In the genomic region with DNA sequence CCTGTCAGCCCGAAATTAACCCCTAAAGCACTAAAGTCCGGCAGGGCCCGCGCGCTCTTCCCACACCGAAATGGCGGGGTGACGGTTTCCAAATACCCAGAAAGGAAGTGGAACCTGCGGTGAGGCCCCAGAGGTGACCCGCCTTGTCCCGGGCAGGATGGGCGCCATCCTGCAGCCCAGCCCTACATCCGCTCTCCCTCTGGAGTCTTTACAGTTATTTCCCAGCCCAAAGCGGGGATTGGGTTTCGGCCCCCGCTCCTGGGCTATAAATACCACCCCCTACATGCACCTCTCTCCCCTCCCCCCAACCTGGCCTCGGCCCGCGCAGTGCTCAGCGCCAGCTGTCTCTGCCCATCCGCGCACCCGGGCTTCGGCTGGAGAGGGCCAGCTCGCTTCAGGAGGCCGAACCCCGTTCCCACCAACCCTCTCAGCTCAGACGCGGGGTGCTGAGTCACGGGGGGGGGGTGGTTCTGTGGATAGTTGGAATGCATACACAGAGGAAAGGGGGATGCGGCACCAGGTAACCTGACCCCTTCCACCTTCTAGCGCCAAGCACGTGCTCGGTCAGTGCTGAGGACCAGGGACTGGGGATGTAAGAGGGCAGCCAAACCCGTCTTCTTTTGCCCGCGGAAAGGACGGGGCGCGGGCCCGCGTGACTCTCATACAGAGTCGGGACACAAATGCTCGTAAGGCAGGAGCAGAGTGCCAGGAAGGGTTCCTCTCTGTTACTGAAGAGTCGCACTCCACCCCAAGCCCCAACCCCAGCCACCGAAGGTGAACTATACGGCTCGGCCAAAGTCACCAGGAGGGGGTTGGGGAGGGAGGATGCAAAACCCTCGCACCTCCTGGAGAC, we compare ENCODE assay signal across 8 cellular contexts. TPM values are rescaled to one million over a fixed set of nuclear protein-coding genes. Genes with fewer than 3 reads are reported as not detected.
DNase-seq lines count a peak whose midpoint lies in the region; ATAC-seq and TF ChIP-seq lines count a peak whose summit lies in the region.

A gene (plus strand): TSS at position 344 of the 853 bp plus-strand sequence. CDS start 165 bp downstream, at position 509.

- H3K4me3 ChIP-seq in BLaER1 treated with 17β-estradiol and CSF1 and Interleukin-3, amounts not matched to agents 10 nM and 100 nM: peak within 1 kb of the TSS; percentile 59 to 78 (median 66)

- no peak for TF ChIP-seq CTCF in chondrocyte (IDR thresholded peaks at IDR 0.05)

- ATAC-seq in GM19324 (IDR thresholded peaks at IDR 0.05; ENCODE audit: low FRiP score, unreplicated experiment): peak; percentile 9
- peak; percentile 7 for ATAC-seq in left lobe of liver

- H3K4me3 Mint-ChIP-seq in IgD-negative memory B cell: peak within 1 kb of the TSS; percentile 84 to 97 (median 95)
- peak within 1 kb of the TSS; percentile 72 for H3K4me3 Mint-ChIP-seq in chondrocyte (ENCODE audit: unreplicated experiment)

- peak within 1 kb of the TSS; percentile 91 to 100 (median 99) for H3K4me2 ChIP-seq in BLaER1 treated with 17β-estradiol and CSF1 and Interleukin-3, amounts not matched to agents 10 nM and 100 nM

- peaks cover 0 to 20% (median 14%) of the 10 kb centered on the region in 11 experiments; a peak in 10 of 22 replicates for H3K27me3 ChIP-seq in BLaER1 treated with 17β-estradiol and CSF1 and Interleukin-3, amounts not matched to agents 10 nM and 100 nM

- H4K20me1 ChIP-seq in BLaER1 treated with 17β-estradiol and CSF1 and Interleukin-3, amounts not matched to agents 10 nM and 100 nM: peaks cover 0 to 33% (median 0%) of the 10 kb centered on the region in 11 experiments; a peak in 3 of 22 replicates

- peaks cover 0 to 21% (median 9%) of the 10 kb centered on the region in 11 experiments; a peak in 9 of 22 replicates for H3K36me3 ChIP-seq in BLaER1 treated with 17β-estradiol and CSF1 and Interleukin-3, amounts not matched to agents 10 nM and 100 nM

- H3K9me3 Mint-ChIP-seq in IgD-negative memory B cell: no peaks in the 10 kb centered on the region
- H3K9me3 Mint-ChIP-seq in chondrocyte (ENCODE audit: low read depth): no peaks in the 10 kb centered on the region

- peaks cover 63 to 78% (median 75%) of the 10 kb centered on the region in 10 experiments for H3K4me1 ChIP-seq in BLaER1 treated with 17β-estradiol and CSF1 and Interleukin-3, amounts not matched to agents 10 nM and 100 nM

- H3K36me3 Mint-ChIP-seq in IgD-negative memory B cell (peaks cover 6% of the 10 kb centered on the region), chondrocyte (ENCODE audit: low read depth) (no peaks in the 10 kb centered on the region)

- H3K27me3 Mint-ChIP-seq in IgD-negative memory B cell (no peaks in the 10 kb centered on the region), chondrocyte (ENCODE audit: low read depth) (peaks cover 9% of the 10 kb centered on the region)

- H3K4me1 Mint-ChIP-seq in IgD-negative memory B cell (peaks cover 33 to 50% (median 43%) of the 10 kb centered on the region in 3 donors), chondrocyte (ENCODE audit: low read depth) (peaks cover 60% of the 10 kb centered on the region)

- peak within 1 kb of the TSS; percentile 88 to 99 (median 88) for H3K27ac Mint-ChIP-seq in IgD-negative memory B cell
- peak within 1 kb of the TSS; percentile 86 for H3K27ac Mint-ChIP-seq in chondrocyte (ENCODE audit: unreplicated experiment)

- peak within 1 kb of the TSS; percentile 66 to 81 (median 78) for H3K9ac ChIP-seq in BLaER1 treated with 17β-estradiol and CSF1 and Interleukin-3, amounts not matched to agents 10 nM and 100 nM

- DNase-seq in UCSD-AML1 (lab: John Stamatoyannopoulos, UW; ENCODE audit: unreplicated experiment) (peak; percentile 69), chondrocyte (ENCODE audit: low spot score) (no peak), left lobe of liver (ENCODE audit: low spot score) (no peak), mesenteric fat pad (ENCODE audit: low spot score) (no peak)
- peak; percentile 50 for DNase-seq in stimulated activated CD4-positive, alpha-beta T cell treated with anti-CD3 and anti-CD28 coated beads, Interleukin-4, amount 100 ng/mL, for 24 hours

- no peaks in the 10 kb centered on the region for H3K9me3 ChIP-seq in BLaER1 treated with 17β-estradiol and CSF1 and Interleukin-3, amounts not matched to agents 10 nM and 100 nM (replicated peaks in 1 of 11)

- peak within 1 kb of the TSS; percentile 18 to 88 (median 77); a peak in 21 of 22 replicates for H3K27ac ChIP-seq in BLaER1 treated with 17β-estradiol and CSF1 and Interleukin-3, amounts not matched to agents 10 nM and 100 nM

RNA-seq across cellular contexts. Expression of the gene that starts here (rescaled TPM):
- polyA plus RNA-seq in IgD-negative memory B cell: not detected
- total RNA-seq in chondrocyte (not detected in 3 replicates), left lobe of liver (not detected), mesenteric fat pad (not detected)

Comparison
In these comparisons a context has a peak if more than half of its experiments do, and no peak if none do; other contexts are left out.
1. Peak in ATAC-seq in left lobe of liver; RNA of the gene not detected or under 1 TPM.
2. DNase-seq: peak in UCSD-AML1 (single experiment) and stimulated activated CD4-positive, alpha-beta T cell treated with anti-CD3 and anti-CD28 coated beads, Interleukin-4, amount 100 ng/mL, for 24 hours (single experiment); none in chondrocyte (single experiment), left lobe of liver (single experiment) and mesenteric fat pad (single experiment).